ENCODE assay signal across 26 cellular contexts in the genomic region with DNA sequence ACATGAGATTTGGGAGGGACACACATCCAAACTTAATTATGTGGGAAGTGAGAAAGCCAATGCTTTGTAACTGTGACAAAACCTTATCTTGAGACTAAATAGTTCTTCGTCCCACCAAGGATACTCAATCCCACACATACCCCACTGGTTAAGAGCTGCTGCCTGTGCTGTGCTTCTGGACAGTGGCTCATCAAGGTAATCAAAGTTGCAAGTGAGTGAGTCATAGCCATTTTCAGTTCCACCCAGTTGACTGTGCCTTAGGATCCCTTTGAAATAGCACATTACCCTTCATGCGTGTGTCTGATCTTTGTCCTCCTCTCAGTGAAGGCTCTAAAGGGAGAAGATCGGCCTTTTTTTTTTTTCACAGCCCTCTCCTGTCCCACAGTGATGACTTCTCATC.
A peak's percentile ranks its signal among the peaks of the same experiment; 100 is the strongest.
DNase-seq lines count a peak whose midpoint lies in the region; ATAC-seq, FAIRE-seq and TF ChIP-seq lines count a peak whose summit lies in the region.
"Had no signal": no experiment of that assay in that cellular context is flagged by ENCODE, and none has a peak within 500 bp of the region (broad histone marks: within the 10 kb centered on the region; RNA-seq: fewer than 3 reads in every experiment).

No MANE protein-coding gene starts in this region.

- ATAC-seq in activated CD8-positive, alpha-beta T cell treated with anti-CD3 and anti-CD28 coated beads for 36 hours, result no peak
- ATAC-seq: CD8-positive, alpha-beta T cell; gastrocnemius medialis; stimulated activated naive CD8-positive, alpha-beta T cell treated with anti-CD3 and anti-CD28 coated beads, Interleukin-15, Interleukin-2, amounts not matched to agents 100 U/mL and 50 U/mL, for 24 hours; T-helper 17 cell had no signal

- H3K27me3 ChIP-seq in bronchial epithelial cell (ENCODE audit: control insufficient read depth, insufficient read depth, low read length) (no peaks in the 10 kb centered on the region), mesendoderm (ENCODE audit: insufficient read depth, low read length, poor library complexity) (no peaks in the 10 kb centered on the region)
- H3K27me3 ChIP-seq: gastrocnemius medialis, MG63, SJCRH30, tibial nerve had no signal

- no peak overlapping the region for H3K27ac ChIP-seq in mesendoderm (ENCODE audit: low read depth, low read length)
- H3K27ac ChIP-seq: epithelial cell of prostate, gastrocnemius medialis, SJCRH30, tibial nerve, WERI-Rb-1 had no signal

- peaks cover 8% of the 10 kb centered on the region for H3K9me3 Mint-ChIP-seq in activated CD8-positive, alpha-beta T cell treated with anti-CD3 and anti-CD28 coated beads for 36 hours

- peak; percentile 86 for DNase-seq in Caki2 (ENCODE audit: low read depth)
- DNase-seq in M059J (ENCODE audit: low read depth), result peak; percentile 92
- DNase-seq in bronchial epithelial cell (ENCODE audit: low read depth), result peak; percentile 0
- DNase-seq in mesendoderm, result peak; percentile 37
- no peak for DNase-seq in SKM-1 (lab: John Stamatoyannopoulos, UW; ENCODE audit: unreplicated experiment)
- no peak for DNase-seq in activated CD8-positive, alpha-beta T cell treated with anti-CD3 and anti-CD28 coated beads for 36 hours
- no peak for DNase-seq in mesenteric fat pad (ENCODE audit: low spot score)
- no peak for DNase-seq in SHP77 treated with DMSO at 0.1 percent for 48 hours (lab: John Stamatoyannopoulos, UW)
- DNase-seq: activated CD4-positive, alpha-beta T cell treated with anti-CD3 and anti-CD28 coated beads, Interleukin-2, amount 50 U/mL, for 48 hours; amniotic stem cell; CD8-positive, alpha-beta T cell; central memory CD4-positive, alpha-beta T cell; gastrocnemius medialis; MG63; NCI-H1694; NCI-H69; nephron progenitor cell; OCI-M1; SJCRH30; stimulated activated CD4-positive, alpha-beta T cell treated with anti-CD3 and anti-CD28 coated beads, Interleukin-4, amount 100 ng/mL, for 1 hour; stimulated activated naive CD8-positive, alpha-beta T cell treated with anti-CD3 and anti-CD28 coated beads, Interleukin-15, Interleukin-2, amounts not matched to agents 100 U/mL and 50 U/mL, for 24 hours; T-helper 17 cell; WERI-Rb-1 had no signal

- H3K9ac ChIP-seq in mesendoderm (ENCODE audit: low read length), result no peak overlapping the region

- peak overlapping the region; percentile 41 for H3K18ac ChIP-seq in mesendoderm (ENCODE audit: low read length)

- no peak overlapping the region for H4K8ac ChIP-seq in mesendoderm (ENCODE audit: low read depth, low read length)

- no peaks in the 10 kb centered on the region for H3K4me1 Mint-ChIP-seq in activated CD8-positive, alpha-beta T cell treated with anti-CD3 and anti-CD28 coated beads for 36 hours (ENCODE audit: low read depth)
- H3K4me1 Mint-ChIP-seq: IgD-negative memory B cell, T-helper 17 cell had no signal

- H2AK5ac ChIP-seq in mesendoderm (ENCODE audit: low read length), result no peak overlapping the region

- no peaks in the 10 kb centered on the region for H3K36me3 ChIP-seq in bronchial epithelial cell (ENCODE audit: control insufficient read depth, insufficient read depth, low read length)
- no peaks in the 10 kb centered on the region for H3K36me3 ChIP-seq in mesendoderm (ENCODE audit: control insufficient read depth, insufficient read depth, low read length)
- H3K36me3 ChIP-seq: gastrocnemius medialis, MG63, SJCRH30, tibial nerve, WERI-Rb-1 had no signal

- no peak overlapping the region for H3K4ac ChIP-seq in mesendoderm (ENCODE audit: low read depth, low read length)

- no peaks in the 10 kb centered on the region for H3K79me1 ChIP-seq in mesendoderm (ENCODE audit: low read length)

- no peak overlapping the region for H3K4me2 ChIP-seq in mesendoderm (ENCODE audit: low read length)

- in situ Hi-C loops in Caki2 (cut with HindIII; ENCODE audit: low pct_unique_long_range_greater_than_20kb, low sequenced_read_pairs), result no loop called here

- no peak overlapping the region for H3K4me3 Mint-ChIP-seq in activated CD8-positive, alpha-beta T cell treated with anti-CD3 and anti-CD28 coated beads for 36 hours
- H3K4me3 Mint-ChIP-seq: CD8-positive, alpha-beta T cell; IgD-negative memory B cell; nephron progenitor cell; T-helper 17 cell had no signal

- no peak overlapping the region for H3K27ac Mint-ChIP-seq in activated CD8-positive, alpha-beta T cell treated with anti-CD3 and anti-CD28 coated beads for 36 hours
- H3K27ac Mint-ChIP-seq: CD8-positive, alpha-beta T cell; IgD-negative memory B cell; T-helper 17 cell had no signal

- H3K4me3 ChIP-seq in bronchial epithelial cell (ENCODE audit: low read depth, low read length) (no peak overlapping the region), mesendoderm (ENCODE audit: low read length) (no peak overlapping the region)
- H3K4me3 ChIP-seq: gastrocnemius medialis, MG63, SJCRH30, tibial nerve had no signal

- CTCF ChIA-PET in activated CD8-positive, alpha-beta T cell treated with anti-CD3 and anti-CD28 coated beads for 36 hours (lab: Charles Lee), result no interaction called here

- intact Hi-C loops in activated CD8-positive, alpha-beta T cell treated with anti-CD3 and anti-CD28 coated beads for 36 hours (cut with micrococcal nuclease), result no loop called here

- no peaks in the 10 kb centered on the region for H3K79me2 ChIP-seq in mesendoderm (ENCODE audit: control insufficient read depth, insufficient read depth, low read length)

- TF ChIP-seq CTCF in bronchial epithelial cell (IDR thresholded peaks at IDR 0.05; ENCODE audit: insufficient read depth, low read length, severe bottlenecking), result no peak
- no peak for TF ChIP-seq CTCF in activated CD8-positive, alpha-beta T cell treated with anti-CD3 and anti-CD28 coated beads for 36 hours (IDR thresholded peaks at IDR 0.05)

- H3K56ac ChIP-seq in mesendoderm (ENCODE audit: low read length), result no peak overlapping the region

- H2BK5ac ChIP-seq in mesendoderm (ENCODE audit: low read length), result no peak overlapping the region

- H3K23ac ChIP-seq in mesendoderm (ENCODE audit: low read length), result no peak overlapping the region

- H3K36me3 Mint-ChIP-seq in activated CD8-positive, alpha-beta T cell treated with anti-CD3 and anti-CD28 coated beads for 36 hours (ENCODE audit: low read depth), result no peaks in the 10 kb centered on the region
- H3K36me3 Mint-ChIP-seq: CD8-positive, alpha-beta T cell; IgD-negative memory B cell had no signal

- H3K4me1 ChIP-seq in mesendoderm (ENCODE audit: control insufficient read depth, low read depth, low read length), result peaks cover 2% of the 10 kb centered on the region
- H3K4me1 ChIP-seq: gastrocnemius medialis, SJCRH30, tibial nerve had no signal

- POLR2A ChIA-PET in activated CD8-positive, alpha-beta T cell treated with anti-CD3 and anti-CD28 coated beads for 36 hours (lab: Charles Lee), result no interaction called here

- H4K5ac ChIP-seq in mesendoderm (ENCODE audit: low read length), result no peak overlapping the region

- H2BK120ac ChIP-seq in mesendoderm (ENCODE audit: low read depth, low read length), result no peak overlapping the region

- no peak overlapping the region for H2BK15ac ChIP-seq in mesendoderm (replicated peaks; ENCODE audit: low read depth)

- no CpG with 5 or more reads among the region's 3 CpGs for WGBS in mesendoderm (ENCODE audit: extremely low coverage, insufficient coverage, low lambda C conversion rate)

- FAIRE-seq in bronchial epithelial cell (lab: Jason Lieb, UNC), result no peak

- peaks cover 1% of the 10 kb centered on the region for H3K27me3 Mint-ChIP-seq in activated CD8-positive, alpha-beta T cell treated with anti-CD3 and anti-CD28 coated beads for 36 hours
- H3K27me3 Mint-ChIP-seq: IgD-negative memory B cell, T-helper 17 cell had no signal

Comparison
In these comparisons a context has a peak if more than half of its experiments do, and no peak if none do; other contexts are left out.
1. DNase-seq: peak in Caki2 (single experiment), M059J (single experiment), bronchial epithelial cell (single experiment) and mesendoderm (single experiment); none in SKM-1 (single experiment), activated CD8-positive, alpha-beta T cell treated with anti-CD3 and anti-CD28 coated beads for 36 hours (single experiment), mesenteric fat pad (single experiment) and SHP77 treated with DMSO at 0.1 percent for 48 hours (single experiment).